1 cellular context compared by ENCODE assay signal in genomic region chr3:9786825-9787654, GRCh38.
TF ChIP-seq lines count a peak whose summit lies in the region.

No MANE protein-coding gene starts in this region.

TF ChIP-seq in GM12878, 131 proteins besides CTCF, POLR2A, EP300 and RAD21:
- no peak for TF ChIP-seq ATF3 (IDR thresholded peaks at IDR 0.05; ENCODE audit: borderline replicate concordance, extremely low read depth, low read depth, low read length)
- no peak for TF ChIP-seq SUZ12 (IDR thresholded peaks at IDR 0.05; ENCODE audit: unreplicated experiment)
- no peak for TF ChIP-seq IRF3 (IDR thresholded peaks at IDR 0.05)
- TF ChIP-seq ZZZ3 (IDR thresholded peaks at IDR 0.05; ENCODE audit: control insufficient read depth, insufficient read length, low read depth) = no peak
- peak; percentile 65 for TF ChIP-seq YY1 (IDR thresholded peaks at IDR 0.05; ENCODE audit: low read depth, low read length)
